19 cellular contexts compared by ENCODE assay signal in genomic region chr14:61953602-61954001, GRCh38.
DNase-seq lines count a peak whose midpoint lies in the region; FAIRE-seq and TF ChIP-seq lines count a peak whose summit lies in the region.
"Had no signal": no experiment of that assay in that cellular context is flagged by ENCODE, and none has a peak within 500 bp of the region (broad histone marks: within the 10 kb centered on the region; RNA-seq: fewer than 3 reads in every experiment).

No MANE protein-coding gene starts in this region.

- H3K79me2 ChIP-seq in mesendoderm (ENCODE audit: control insufficient read depth, insufficient read depth, low read length): no peaks in the 10 kb centered on the region

- no peak overlapping the region for H3K56ac ChIP-seq in mesendoderm (ENCODE audit: low read length)

- CTCF ChIA-PET in AG04450 (lab: Charles Lee): interaction anchor here (0.6 kb wide), 1 partner anchor 28 kb away, joined by 3 read pairs; no protein-coding TSS in a partner anchor

- POLR2A ChIA-PET in AG04450 (lab: Yijun Ruan, JAX): interaction anchor here (0.6 to 0.7 kb wide), 4 partner anchors 11 to 100 kb away, joined by 3 to 8 read pairs (median 4); no protein-coding TSS in a partner anchor

- no peak overlapping the region for H2BK15ac ChIP-seq in mesenchymal stem cell (ENCODE audit: low read depth, poor library complexity, severe bottlenecking)
- H2BK15ac ChIP-seq in mesendoderm (replicated peaks; ENCODE audit: low read depth): no peak overlapping the region

- H3K4me1 ChIP-seq in mesenchymal stem cell (ENCODE audit: control insufficient read depth, insufficient read depth, low read depth, low read length): peaks cover 5% of the 10 kb centered on the region
- no peaks in the 10 kb centered on the region for H3K4me1 ChIP-seq in mesendoderm (ENCODE audit: control insufficient read depth, low read depth, low read length)

- H3K14ac ChIP-seq in mesenchymal stem cell (ENCODE audit: low read length in 2 of 2): no peak overlapping the region

- peaks cover 10% of the 10 kb centered on the region for H3K79me1 ChIP-seq in mesenchymal stem cell (replicated peaks; ENCODE audit: low read length, poor library complexity, severe bottlenecking)
- H3K79me1 ChIP-seq in mesendoderm (ENCODE audit: low read length): no peaks in the 10 kb centered on the region

- H2BK12ac ChIP-seq in mesenchymal stem cell (ENCODE audit: low read length in 2 of 2): no peak overlapping the region

- TF ChIP-seq CTCF in AG04450 (IDR thresholded peaks at IDR 0.05; ENCODE audit: low read depth, low read length) (0 out of 2 replicates have a peak, but pooled peaks have one; percentile 22), bronchial epithelial cell (IDR thresholded peaks at IDR 0.05; ENCODE audit: insufficient read depth, low read length, severe bottlenecking) (no peak)

- H4K91ac ChIP-seq in mesenchymal stem cell (ENCODE audit: low read length): no peak overlapping the region

- no peak overlapping the region for H4K5ac ChIP-seq in mesendoderm (ENCODE audit: low read length)

- DNase-seq in AG04450 (ENCODE audit: low read depth, low spot score): no peak
- DNase-seq in HTR-8/SVneo (ENCODE audit: insufficient read length, low spot score): no peak
- DNase-seq in bronchial epithelial cell (ENCODE audit: low read depth): peak; percentile 10
- DNase-seq in mesenchymal stem cell: no peak
- no peak for DNase-seq in mesendoderm
- DNase-seq in GM12891 (ENCODE audit: insufficient read length, low spot score): no peak
- no peak for DNase-seq in NCI-H2196 (lab: John Stamatoyannopoulos, UW; ENCODE audit: unreplicated experiment)
- no peak for DNase-seq in GOT3 (lab: John Stamatoyannopoulos, UW)
- DNase-seq: 8988T; Calu3; CD4-positive, CD25-positive, alpha-beta regulatory T cell; DMS153; DMS79 treated with DMSO at 0.1 percent for 48 hours; GF-D8; H9; KBM-7 had no signal

- H3K36me3 ChIP-seq in bronchial epithelial cell (ENCODE audit: control insufficient read depth, insufficient read depth, low read length): no peaks in the 10 kb centered on the region
- no peaks in the 10 kb centered on the region for H3K36me3 ChIP-seq in mesenchymal stem cell (ENCODE audit: control insufficient read depth in 1 of 2, insufficient read depth in 2 of 2, low read depth in 1 of 2, low read length in 2 of 2)
- H3K36me3 ChIP-seq in mesendoderm (ENCODE audit: control insufficient read depth, insufficient read depth, low read length): no peaks in the 10 kb centered on the region
- H3K36me3 ChIP-seq: BLaER1 treated with 17β-estradiol and CSF1 and Interleukin-3, amounts not matched to agents 10 nM and 100 nM had no signal

- TF ChIP-seq POLR2A in GM12891 (IDR thresholded peaks at IDR 0.05; ENCODE audit: low read depth, low read length): no peak

- H2BK120ac ChIP-seq in mesenchymal stem cell (ENCODE audit: low read depth, low read length): no peak overlapping the region
- no peak overlapping the region for H2BK120ac ChIP-seq in mesendoderm (ENCODE audit: low read depth, low read length)

- H3K18ac ChIP-seq in mesenchymal stem cell (ENCODE audit: low read depth in 1 of 2, low read length in 2 of 2) (no peak overlapping the region), mesendoderm (ENCODE audit: low read length) (no peak overlapping the region)

- H3K9ac ChIP-seq in mesenchymal stem cell (ENCODE audit: low read length) (no peak overlapping the region), mesendoderm (ENCODE audit: low read length) (no peak overlapping the region)
- H3K9ac ChIP-seq: BLaER1 treated with 17β-estradiol and CSF1 and Interleukin-3, amounts not matched to agents 10 nM and 100 nM had no signal

- peak; percentile 99 for FAIRE-seq in HTR-8/SVneo (lab: Jason Lieb, UNC)
- FAIRE-seq in bronchial epithelial cell (lab: Jason Lieb, UNC): no peak
- no peak for FAIRE-seq in GM12891 (lab: Jason Lieb, UNC)
- FAIRE-seq: GM18507 had no signal

- no peak overlapping the region for H3K4me3 ChIP-seq in AG04450 (ENCODE audit: low read depth, low read length)
- no peak overlapping the region for H3K4me3 ChIP-seq in bronchial epithelial cell (ENCODE audit: low read depth, low read length)
- no peak overlapping the region for H3K4me3 ChIP-seq in mesenchymal stem cell (ENCODE audit: insufficient read depth in 1 of 2, low read depth in 1 of 2, low read length in 2 of 2)
- H3K4me3 ChIP-seq in mesendoderm (ENCODE audit: low read length): no peak overlapping the region
- H3K4me3 ChIP-seq: BLaER1 treated with 17β-estradiol and CSF1 and Interleukin-3, amounts not matched to agents 10 nM and 100 nM had no signal

- H3K4me2 ChIP-seq in mesenchymal stem cell (ENCODE audit: low read length, poor library complexity, severe bottlenecking) (no peak overlapping the region), mesendoderm (ENCODE audit: low read length) (no peak overlapping the region)
- H3K4me2 ChIP-seq: BLaER1 treated with 17β-estradiol and CSF1 and Interleukin-3, amounts not matched to agents 10 nM and 100 nM had no signal

- no peak overlapping the region for H3K27ac ChIP-seq in AG04450 (ENCODE audit: low read depth, low read length)
- H3K27ac ChIP-seq in mesenchymal stem cell (ENCODE audit: low read length, poor library complexity, severe bottlenecking): no peak overlapping the region
- no peak overlapping the region for H3K27ac ChIP-seq in mesendoderm (ENCODE audit: low read depth, low read length)
- H3K27ac ChIP-seq: BLaER1 treated with 17β-estradiol and CSF1 and Interleukin-3, amounts not matched to agents 10 nM and 100 nM; HL-60 had no signal

- no peak overlapping the region for H2AFZ ChIP-seq in mesenchymal stem cell (ENCODE audit: low read depth, low read length)

- H2BK5ac ChIP-seq in mesenchymal stem cell (ENCODE audit: low read depth, low read length, poor library complexity, severe bottlenecking): no peak overlapping the region
- no peak overlapping the region for H2BK5ac ChIP-seq in mesendoderm (ENCODE audit: low read length)

- H3K9me3 ChIP-seq in AG04450 (ENCODE audit: control insufficient read depth, insufficient read depth, low read length) (no peaks in the 10 kb centered on the region), mesenchymal stem cell (ENCODE audit: control insufficient read depth, low read length) (peaks cover 12% of the 10 kb centered on the region)

- no peak overlapping the region for H3K4ac ChIP-seq in mesenchymal stem cell (ENCODE audit: low read depth in 1 of 2, low read length in 2 of 2)
- H3K4ac ChIP-seq in mesendoderm (ENCODE audit: low read depth, low read length): no peak overlapping the region

- H3K27me3 ChIP-seq in AG04450 (ENCODE audit: control insufficient read depth, insufficient read depth, low read length): no peaks in the 10 kb centered on the region
- H3K27me3 ChIP-seq in bronchial epithelial cell (ENCODE audit: control insufficient read depth, insufficient read depth, low read length): no peaks in the 10 kb centered on the region
- H3K27me3 ChIP-seq in mesenchymal stem cell (ENCODE audit: control insufficient read depth in 1 of 2, insufficient read depth in 1 of 2, low read length in 2 of 2): peaks cover 0 to 8% of the 10 kb centered on the region in 2 experiments
- H3K27me3 ChIP-seq in mesendoderm (ENCODE audit: insufficient read depth, low read length, poor library complexity): no peaks in the 10 kb centered on the region
- H3K27me3 ChIP-seq: BLaER1 treated with 17β-estradiol and CSF1 and Interleukin-3, amounts not matched to agents 10 nM and 100 nM had no signal

- 56% methylated on average over 1 of the region's 1 CpG for WGBS in mesenchymal stem cell
- WGBS in mesendoderm (ENCODE audit: extremely low coverage, insufficient coverage, low lambda C conversion rate): no CpG with 5 or more reads among the region's 1 CpG

- H4K8ac ChIP-seq in mesenchymal stem cell (ENCODE audit: low read length): no peak overlapping the region
- H4K8ac ChIP-seq in mesendoderm (ENCODE audit: low read depth, low read length): no peak overlapping the region

- peak overlapping the region; percentile 11 for H2AK5ac ChIP-seq in mesenchymal stem cell (ENCODE audit: low read length, severe bottlenecking)
- no peak overlapping the region for H2AK5ac ChIP-seq in mesendoderm (ENCODE audit: low read length)

- no peak overlapping the region for H3K23ac ChIP-seq in mesenchymal stem cell (ENCODE audit: low read length in 2 of 2)
- no peak overlapping the region for H3K23ac ChIP-seq in mesendoderm (ENCODE audit: low read length)

TF ChIP-seq in GM12891, 5 proteins besides CTCF, POLR2A, EP300 and RAD21:
- TF ChIP-seq SPI1 (IDR thresholded peaks at IDR 0.05; ENCODE audit: low read depth, low read length) (no peak), PAX5 (IDR thresholded peaks at IDR 0.05; ENCODE audit: insufficient read depth, low read length, severe bottlenecking) (no peak), TAF1 (IDR thresholded peaks at IDR 0.05; ENCODE audit: low read depth, low read length) (no peak), POLR2AphosphoS5 (IDR thresholded peaks at IDR 0.05; ENCODE audit: low read depth, low read length) (no peak), POU2F2 (IDR thresholded peaks at IDR 0.05; ENCODE audit: low read depth, low read length) (no peak)
